9 cellular contexts compared by ENCODE assay signal in the genomic region with DNA sequence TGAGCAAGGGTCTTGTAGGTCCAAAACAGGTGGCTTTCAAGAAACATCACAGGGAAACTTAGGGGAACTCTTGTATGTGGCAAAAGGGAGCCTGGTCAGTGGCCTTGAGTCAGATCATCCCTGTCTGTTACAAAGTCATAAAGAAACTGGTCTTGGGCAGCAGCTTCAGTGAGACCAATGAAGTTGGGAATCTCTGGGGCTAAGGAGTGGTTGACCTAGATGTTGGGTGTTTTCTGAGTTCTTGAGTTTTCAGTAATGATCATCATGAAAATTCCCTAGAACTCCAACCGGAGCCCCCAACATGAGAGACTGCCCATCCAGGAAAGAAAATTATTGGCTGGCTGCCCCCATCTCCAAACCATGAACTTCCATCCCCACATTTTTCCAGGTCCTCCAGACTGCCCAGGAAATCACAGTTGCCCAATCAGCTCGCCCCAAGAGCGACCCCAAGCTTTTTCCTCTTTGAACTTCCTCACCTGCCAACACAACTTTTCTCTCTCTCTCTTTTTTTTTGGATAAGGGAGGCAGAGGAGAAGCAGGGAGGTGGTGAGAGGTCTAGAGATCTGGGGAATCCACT. TPM values are rescaled to one million over a fixed set of nuclear protein-coding genes. Genes with fewer than 3 reads are reported as not detected.
A peak's percentile ranks its signal among the peaks of the same experiment; 100 is the strongest.
DNase-seq lines count a peak whose midpoint lies in the region; ATAC-seq and TF ChIP-seq lines count a peak whose summit lies in the region.
"Had no signal": no experiment of that assay in that cellular context is flagged by ENCODE, and none has a peak within 500 bp of the region (broad histone marks: within the 10 kb centered on the region; RNA-seq: fewer than 3 reads in every experiment).

No MANE protein-coding gene starts in this region.

- no peak for TF ChIP-seq EP300 in stomach (IDR thresholded peaks at IDR 0.05)

- peak overlapping the region; percentile 100 for H3K27ac Mint-ChIP-seq in activated T-cell treated with anti-CD3 and anti-CD28 coated beads, Interleukin-2, amount 50 U/mL, for 24 hours
- H3K27ac Mint-ChIP-seq in activated B cell treated with CpG ODN at 0.5 μM for 24 hours: peak overlapping the region; percentile 99

- H3K36me3 Mint-ChIP-seq in activated T-cell treated with anti-CD3 and anti-CD28 coated beads, Interleukin-2, amount 50 U/mL, for 24 hours (ENCODE audit: low read depth): peaks cover 89% of the 10 kb centered on the region
- peaks cover 88% of the 10 kb centered on the region for H3K36me3 Mint-ChIP-seq in activated B cell treated with CpG ODN at 0.5 μM for 24 hours (ENCODE audit: low read depth)

- H3K9me3 ChIP-seq in stomach: no peaks in the 10 kb centered on the region
- H3K9me3 ChIP-seq: heart right ventricle had no signal

- no peaks in the 10 kb centered on the region for H3K36me3 ChIP-seq in stomach

- peaks cover 0 to 24% (median 4%) of the 10 kb centered on the region in 3 donors for H3K27me3 ChIP-seq in stomach

- no peak overlapping the region for H3K4me3 ChIP-seq in stomach
- no peak overlapping the region for H3K4me3 ChIP-seq in foreskin fibroblast (ENCODE audit: low read depth in 1 of 2, low read length in 2 of 2)

- TF ChIP-seq CTCF in activated B cell treated with CpG ODN at 0.5 μM for 24 hours (IDR thresholded peaks at IDR 0.05) (no peak), stomach (IDR thresholded peaks at IDR 0.05) (no peak), foreskin fibroblast (IDR thresholded peaks at IDR 0.05; ENCODE audit: low read depth, low read length) (no peak)

- no peaks in the 10 kb centered on the region for H3K9me3 Mint-ChIP-seq in activated T-cell treated with anti-CD3 and anti-CD28 coated beads, Interleukin-2, amount 50 U/mL, for 24 hours
- no peaks in the 10 kb centered on the region for H3K9me3 Mint-ChIP-seq in activated B cell treated with CpG ODN at 0.5 μM for 24 hours

- intact Hi-C loops in activated B cell treated with CpG ODN at 0.5 μM for 24 hours (cut with micrococcal nuclease): loop anchor here (1.0 to 5.0 kb wide), 7 partner anchors 15 to 1127 kb away; partner anchors contain the start of gene EIF1
- intact Hi-C loops in stomach (cut with DNase I; ENCODE audit: low total_unique reads): no loop called here

- H3K27me3 Mint-ChIP-seq in activated T-cell treated with anti-CD3 and anti-CD28 coated beads, Interleukin-2, amount 50 U/mL, for 24 hours: no peaks in the 10 kb centered on the region
- H3K27me3 Mint-ChIP-seq in activated B cell treated with CpG ODN at 0.5 μM for 24 hours: no peaks in the 10 kb centered on the region

- peak; percentile 33 for ATAC-seq in HG02884 (IDR thresholded peaks at IDR 0.05; ENCODE audit: unreplicated experiment)
- peak; percentile 0 for ATAC-seq in activated B cell treated with CpG ODN at 0.5 μM for 24 hours (ENCODE audit: low read depth)

- H3K27ac ChIP-seq in stomach: no peak overlapping the region

- peaks cover 89% of the 10 kb centered on the region for H3K4me1 Mint-ChIP-seq in activated T-cell treated with anti-CD3 and anti-CD28 coated beads, Interleukin-2, amount 50 U/mL, for 24 hours (ENCODE audit: low read depth)
- H3K4me1 Mint-ChIP-seq in activated B cell treated with CpG ODN at 0.5 μM for 24 hours: peaks cover 79% of the 10 kb centered on the region

- 65 to 89% (median 81%) methylated on average over 3 of the region's 3 CpGs for WGBS in stomach, 5 donors

- no peak for TF ChIP-seq POLR2A in stomach (IDR thresholded peaks at IDR 0.05)

- CTCF ChIA-PET in activated B cell treated with CpG ODN at 0.5 μM for 24 hours (lab: Charles Lee): interaction anchor here (0.7 to 16.7 kb wide), 29 partner anchors 9 to 1104 kb away, joined by 3 to 426 read pairs (median 4); partner anchors contain the start of genes IGFBP4 and TOP2A

- POLR2A ChIA-PET in activated B cell treated with CpG ODN at 0.5 μM for 24 hours (lab: Charles Lee): interaction anchor here (0.6 to 40.7 kb wide), 31 partner anchors 1 to 1127 kb away, joined by 3 to 1885 read pairs (median 6); partner anchors contain the start of genes CCR7, EIF1, IGFBP4 and SMARCE1

- peaks cover 11 to 43% (median 29%) of the 10 kb centered on the region in 4 donors for H3K4me1 ChIP-seq in stomach

- H3K4me3 Mint-ChIP-seq in activated T-cell treated with anti-CD3 and anti-CD28 coated beads, Interleukin-2, amount 50 U/mL, for 24 hours: peak overlapping the region; percentile 91
- H3K4me3 Mint-ChIP-seq in activated B cell treated with CpG ODN at 0.5 μM for 24 hours: peak overlapping the region; percentile 89

- DNase-seq in activated T-cell treated with anti-CD3 and anti-CD28 coated beads, Interleukin-2, amount 50 U/mL, for 24 hours: peak; percentile 53
- DNase-seq in activated T-cell treated with anti-CD3 and anti-CD28 coated beads, Interleukin-2, amount 50 U/mL, for 48 hours: no peak
- peak; percentile 17 for DNase-seq in activated B cell treated with CpG ODN at 0.5 μM for 24 hours
- peak; percentile 21 for DNase-seq in stomach
- no peak for DNase-seq in NCI-H2196 (lab: John Stamatoyannopoulos, UW; ENCODE audit: unreplicated experiment)
- no peak for DNase-seq in foreskin fibroblast
- DNase-seq in activated gamma-delta T cell treated with Interleukin-2 at 50 U/mL for 16 hours: no peak
- DNase-seq: heart right ventricle had no signal

RNA-seq across cellular contexts. Expression of gene CCR7, which starts 3.9 kb away (rescaled TPM):
- total RNA-seq in activated B cell treated with CpG ODN at 0.5 μM for 24 hours (572 and 573 TPM in 2 replicates), stomach (1 to 10 TPM in 1 of 5 donors, not detected in 4; 3.1 TPM)
- 1 to 10 TPM in 1 of 3 donors, under 1 TPM in 1, not detected in 1; 0.92 to 1.4 TPM for polyA plus RNA-seq in stomach

RNA-seq across cellular contexts. Expression of gene TNS4, which starts 60.0 kb away (rescaled TPM):
- 0.18 TPM in 1 of 2 replicates, not detected in the other for total RNA-seq in activated B cell treated with CpG ODN at 0.5 μM for 24 hours
- total RNA-seq in stomach: 1 to 10 TPM in 1 of 5 donors, under 1 TPM in 3, not detected in 1; 0.18 to 3.5 (median 0.59) TPM
- polyA plus RNA-seq in stomach: 10 to 100 TPM in 1 of 3 donors, under 1 TPM in 1, not detected in 1; 0.62 to 23.2 TPM

Comparison
In these comparisons a context has a peak if more than half of its experiments do, and no peak if none do; other contexts are left out.
1. DNase-seq: peak in activated T-cell treated with anti-CD3 and anti-CD28 coated beads, Interleukin-2, amount 50 U/mL, for 24 hours (single experiment), activated B cell treated with CpG ODN at 0.5 μM for 24 hours (single experiment) and stomach (single experiment); none in activated T-cell treated with anti-CD3 and anti-CD28 coated beads, Interleukin-2, amount 50 U/mL, for 48 hours (0 of 2), NCI-H2196 (single experiment), foreskin fibroblast (0 of 2) and activated gamma-delta T cell treated with Interleukin-2 at 50 U/mL for 16 hours (single experiment).
2. RNA of gene CCR7, which starts 3.9 kb away (total RNA-seq): 572 to 573 TPM in activated B cell treated with CpG ODN at 0.5 μM for 24 hours; 3.1 TPM in stomach; every median in the first group is over 100 times any median in the second.